In genomic region chr17:34199932-34200534, GRCh38 we compare ENCODE assay signal across 1 cellular context.
TF ChIP-seq lines count a peak whose summit lies in the region.

No MANE protein-coding gene starts in this region.

TF ChIP-seq in GM23338, 12 proteins besides CTCF, POLR2A, EP300 and RAD21 (continued from another document):
- TF ChIP-seq ZNF462 (CRISPR knock-in tag; IDR thresholded peaks at IDR 0.05) (no peak), NANOG (IDR thresholded peaks at IDR 0.05; ENCODE audit: borderline replicate concordance) (no peak), STAT1 (IDR thresholded peaks at IDR 0.05; ENCODE audit: unreplicated experiment) (no peak), ZNF114 (CRISPR knock-in tag; IDR thresholded peaks at IDR 0.05) (no peak)
